In the genomic region with DNA sequence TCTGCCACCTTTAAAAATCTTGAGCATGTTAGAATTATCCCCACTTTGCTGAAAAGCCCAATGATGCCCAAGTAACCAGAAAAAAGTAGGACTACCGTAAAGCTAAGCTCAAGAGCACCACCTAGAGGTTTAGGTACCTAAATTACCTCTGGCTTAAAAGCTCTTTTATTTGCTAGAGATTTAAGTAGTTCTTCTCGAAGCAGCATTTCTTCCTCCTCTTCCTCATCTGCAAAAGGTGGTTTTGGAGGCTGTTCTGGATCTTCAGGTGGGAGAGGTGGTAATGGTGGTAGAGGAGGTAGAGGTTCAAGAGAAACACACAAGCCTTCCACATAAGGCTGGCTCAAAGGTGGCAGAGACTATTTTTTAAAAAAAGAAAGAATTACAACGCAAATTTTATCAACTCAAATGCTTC, we compare ENCODE assay signal across 1 cellular context.
TF ChIP-seq lines count a peak whose summit lies in the region.

No MANE protein-coding gene starts in this region.

TF ChIP-seq in IMR-90, 13 proteins besides CTCF, POLR2A, EP300 and RAD21:
- peak; percentile 37; the same call in 1 of the 2 replicates for TF ChIP-seq SMC3 (IDR thresholded peaks at IDR 0.05; ENCODE audit: low read depth, low read length)
- TF ChIP-seq, protein P1, sequence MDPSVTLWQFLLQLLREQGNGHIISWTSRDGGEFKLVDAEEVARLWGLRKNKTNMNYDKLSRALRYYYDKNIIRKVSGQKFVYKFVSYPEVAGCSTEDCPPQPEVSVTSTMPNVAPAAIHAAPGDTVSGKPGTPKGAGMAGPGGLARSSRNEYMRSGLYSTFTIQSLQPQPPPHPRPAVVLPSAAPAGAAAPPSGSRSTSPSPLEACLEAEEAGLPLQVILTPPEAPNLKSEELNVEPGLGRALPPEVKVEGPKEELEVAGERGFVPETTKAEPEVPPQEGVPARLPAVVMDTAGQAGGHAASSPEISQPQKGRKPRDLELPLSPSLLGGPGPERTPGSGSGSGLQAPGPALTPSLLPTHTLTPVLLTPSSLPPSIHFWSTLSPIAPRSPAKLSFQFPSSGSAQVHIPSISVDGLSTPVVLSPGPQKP (IDR thresholded peaks at IDR 0.05; ENCODE audit: borderline replicate concordance, low read depth, low read length), result no peak
- TF ChIP-seq, protein P2, sequence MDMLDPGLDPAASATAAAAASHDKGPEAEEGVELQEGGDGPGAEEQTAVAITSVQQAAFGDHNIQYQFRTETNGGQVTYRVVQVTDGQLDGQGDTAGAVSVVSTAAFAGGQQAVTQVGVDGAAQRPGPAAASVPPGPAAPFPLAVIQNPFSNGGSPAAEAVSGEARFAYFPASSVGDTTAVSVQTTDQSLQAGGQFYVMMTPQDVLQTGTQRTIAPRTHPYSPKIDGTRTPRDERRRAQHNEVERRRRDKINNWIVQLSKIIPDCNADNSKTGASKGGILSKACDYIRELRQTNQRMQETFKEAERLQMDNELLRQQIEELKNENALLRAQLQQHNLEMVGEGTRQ (IDR thresholded peaks at IDR 0.05; ENCODE audit: low read depth, low read length), result no peak
